ENCODE assay signal across 1 cellular context in the genomic region with DNA sequence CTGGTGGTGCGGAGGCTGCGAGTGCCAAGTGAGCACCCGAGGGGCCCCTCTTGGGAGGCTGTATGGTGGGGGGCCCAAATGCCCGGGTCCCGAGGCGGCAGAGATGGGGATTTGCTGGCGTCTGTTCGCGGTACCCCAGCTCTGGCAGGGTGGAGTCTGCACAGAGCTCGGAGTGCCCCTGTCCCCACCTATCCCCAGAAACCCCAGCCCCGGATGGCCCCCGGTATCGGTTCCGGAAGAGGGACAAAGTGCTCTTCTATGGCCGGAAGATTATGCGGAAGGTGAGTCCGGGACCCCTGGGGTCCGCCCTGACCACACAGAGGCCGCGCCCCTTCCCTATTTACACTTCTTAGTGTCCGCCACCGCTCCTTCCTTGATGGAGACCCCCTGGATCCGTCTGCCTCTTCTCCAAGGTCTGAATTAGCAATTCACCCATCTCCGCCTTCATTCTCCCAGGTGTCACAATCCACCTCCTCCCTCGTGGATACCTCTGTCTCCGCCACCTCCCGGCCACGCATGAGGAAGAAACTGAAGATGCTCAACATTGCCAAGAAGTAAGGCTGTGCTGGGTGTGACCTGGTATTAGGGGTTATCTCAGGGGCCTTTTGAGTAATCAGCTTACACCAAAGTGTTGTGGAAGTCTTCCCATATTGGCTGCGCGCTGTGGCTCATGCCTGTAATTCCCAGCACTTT.
TF ChIP-seq lines count a peak whose summit lies in the region.

No MANE protein-coding gene starts in this region.

TF ChIP-seq in HEK293, 187 proteins besides CTCF, POLR2A, EP300 and RAD21 (continued from another document):
- TF ChIP-seq, protein P1, sequence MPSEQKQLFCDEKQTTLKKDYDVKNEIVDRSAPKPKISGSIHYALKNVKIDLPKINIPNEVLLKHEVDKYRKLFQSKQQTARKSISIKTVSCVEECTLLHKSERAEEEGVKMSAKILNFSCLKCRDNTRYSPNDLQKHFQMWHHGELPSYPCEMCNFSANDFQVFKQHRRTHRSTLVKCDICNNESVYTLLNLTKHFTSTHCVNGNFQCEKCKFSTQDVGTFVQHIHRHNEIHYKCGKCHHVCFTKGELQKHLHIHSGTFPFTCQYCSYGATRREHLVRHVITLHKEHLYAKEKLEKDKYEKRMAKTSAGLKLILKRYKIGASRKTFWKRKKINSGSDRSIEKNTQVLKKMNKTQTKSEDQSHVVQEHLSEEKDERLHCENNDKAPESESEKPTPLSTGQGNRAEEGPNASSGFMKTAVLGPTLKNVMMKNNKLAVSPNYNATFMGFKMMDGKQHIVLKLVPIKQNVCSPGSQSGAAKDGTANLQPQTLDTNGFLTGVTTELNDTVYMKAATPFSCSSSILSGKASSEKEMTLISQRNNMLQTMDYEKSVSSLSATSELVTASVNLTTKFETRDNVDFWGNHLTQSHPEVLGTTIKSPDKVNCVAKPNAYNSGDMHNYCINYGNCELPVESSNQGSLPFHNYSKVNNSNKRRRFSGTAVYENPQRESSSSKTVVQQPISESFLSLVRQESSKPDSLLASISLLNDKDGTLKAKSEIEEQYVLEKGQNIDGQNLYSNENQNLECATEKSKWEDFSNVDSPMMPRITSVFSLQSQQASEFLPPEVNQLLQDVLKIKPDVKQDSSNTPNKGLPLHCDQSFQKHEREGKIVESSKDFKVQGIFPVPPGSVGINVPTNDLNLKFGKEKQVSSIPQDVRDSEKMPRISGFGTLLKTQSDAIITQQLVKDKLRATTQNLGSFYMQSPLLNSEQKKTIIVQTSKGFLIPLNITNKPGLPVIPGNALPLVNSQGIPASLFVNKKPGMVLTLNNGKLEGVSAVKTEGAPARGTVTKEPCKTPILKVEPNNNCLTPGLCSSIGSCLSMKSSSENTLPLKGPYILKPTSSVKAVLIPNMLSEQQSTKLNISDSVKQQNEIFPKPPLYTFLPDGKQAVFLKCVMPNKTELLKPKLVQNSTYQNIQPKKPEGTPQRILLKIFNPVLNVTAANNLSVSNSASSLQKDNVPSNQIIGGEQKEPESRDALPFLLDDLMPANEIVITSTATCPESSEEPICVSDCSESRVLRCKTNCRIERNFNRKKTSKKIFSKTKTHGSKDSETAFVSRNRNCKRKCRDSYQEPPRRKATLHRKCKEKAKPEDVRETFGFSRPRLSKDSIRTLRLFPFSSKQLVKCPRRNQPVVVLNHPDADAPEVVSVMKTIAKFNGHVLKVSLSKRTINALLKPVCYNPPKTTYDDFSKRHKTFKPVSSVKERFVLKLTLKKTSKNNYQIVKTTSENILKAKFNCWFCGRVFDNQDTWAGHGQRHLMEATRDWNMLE (tag by site-specific recombination; conservative IDR thresholded peaks at IDR 0.05; ENCODE audit: low read depth), result no peak
- no peak for TF ChIP-seq FEZF1 (tag by site-specific recombination; IDR thresholded peaks at IDR 0.05)
